ENCODE assay signal across 8 cellular contexts in genomic region chr2:197191948-197192338, GRCh38.
DNase-seq lines count a peak whose midpoint lies in the region; ATAC-seq and TF ChIP-seq lines count a peak whose summit lies in the region.

No MANE protein-coding gene starts in this region.

- H3K36me3 Mint-ChIP-seq in T-helper 1 cell treated with Interleukin-12 subunit alpha and Interleukin-12 subunit beta and Interleukin-4 antibody, amounts not matched to agents 30 μg/mL and 1 μg/mL, for 36 hours (ENCODE audit: low read depth), result peaks cover 20% of the 10 kb centered on the region
- peaks cover 12% of the 10 kb centered on the region for H3K36me3 Mint-ChIP-seq in stimulated activated effector memory CD8-positive, alpha-beta T cell treated with anti-CD3 and anti-CD28 coated beads, Interleukin-12 subunit alpha, Interleukin-12 subunit beta, amount 100 ng/mL, for 72 hours
- H3K36me3 Mint-ChIP-seq in MCF 10A (ENCODE audit: insufficient read depth, unreplicated experiment), result no peaks in the 10 kb centered on the region

- intact Hi-C loops in MCF 10A (cut with micrococcal nuclease), result loop anchor here (1.0 to 2.0 kb wide), 4 partner anchors 79 to 587 kb away; partner anchors contain the start of gene ANKRD44

- peak; percentile 44 for DNase-seq in activated CD8-positive, alpha-beta memory T cell treated with anti-CD3 and anti-CD28 coated beads, Interleukin-2, amount 50 U/mL, for 4 hours
- DNase-seq in activated CD8-positive, alpha-beta memory T cell treated with anti-CD3 and anti-CD28 coated beads for 24 hours, result no peak
- peak in 1 of 2 donors; percentile 72 for DNase-seq in stimulated activated effector memory CD8-positive, alpha-beta T cell treated with anti-CD3 and anti-CD28 coated beads, Interleukin-12 subunit alpha, Interleukin-12 subunit beta, amount 100 ng/mL, for 72 hours (ENCODE audit: low spot score in 2 of 2)
- DNase-seq in NCI-H345 treated with DMSO at 0.1 percent for 48 hours (lab: John Stamatoyannopoulos, UW; ENCODE audit: unreplicated experiment), result no peak
- DNase-seq in MCF 10A (ENCODE audit: unreplicated experiment), result no peak

- peaks cover 4% of the 10 kb centered on the region for H3K9me3 Mint-ChIP-seq in T-helper 1 cell treated with Interleukin-12 subunit alpha and Interleukin-12 subunit beta and Interleukin-4 antibody, amounts not matched to agents 30 μg/mL and 1 μg/mL, for 36 hours
- no peaks in the 10 kb centered on the region for H3K9me3 Mint-ChIP-seq in stimulated activated effector memory CD8-positive, alpha-beta T cell treated with anti-CD3 and anti-CD28 coated beads, Interleukin-12 subunit alpha, Interleukin-12 subunit beta, amount 100 ng/mL, for 72 hours
- no peaks in the 10 kb centered on the region for H3K9me3 Mint-ChIP-seq in MCF 10A (ENCODE audit: unreplicated experiment)

- peak overlapping the region; percentile 15 for H3K4me3 Mint-ChIP-seq in T-helper 1 cell treated with Interleukin-12 subunit alpha and Interleukin-12 subunit beta and Interleukin-4 antibody, amounts not matched to agents 30 μg/mL and 1 μg/mL, for 36 hours
- peak overlapping the region; percentile 39 for H3K4me3 Mint-ChIP-seq in stimulated activated effector memory CD8-positive, alpha-beta T cell treated with anti-CD3 and anti-CD28 coated beads, Interleukin-12 subunit alpha, Interleukin-12 subunit beta, amount 100 ng/mL, for 72 hours
- no peak overlapping the region for H3K4me3 Mint-ChIP-seq in MCF 10A (ENCODE audit: unreplicated experiment)

- POLR2A ChIA-PET in MCF 10A (lab: Yijun Ruan, JAX), result interaction anchor here (0.9 kb wide), 1 partner anchor 393 kb away, joined by 3 read pairs; the partner anchor contains the start of gene GTF3C3

- CTCF ChIA-PET in MCF 10A (lab: Yijun Ruan, JAX), result interaction anchor here (0.5 to 4.2 kb wide), 28 partner anchors 10 to 495 kb away, joined by 3 to 66 read pairs (median 4); partner anchors contain the start of gene ANKRD44

- H3K27me3 Mint-ChIP-seq in T-helper 1 cell treated with Interleukin-12 subunit alpha and Interleukin-12 subunit beta and Interleukin-4 antibody, amounts not matched to agents 30 μg/mL and 1 μg/mL, for 36 hours (ENCODE audit: low read depth), result no peaks in the 10 kb centered on the region
- no peaks in the 10 kb centered on the region for H3K27me3 Mint-ChIP-seq in MCF 10A (ENCODE audit: insufficient read depth, unreplicated experiment)

- H3K27ac Mint-ChIP-seq in T-helper 1 cell treated with Interleukin-12 subunit alpha and Interleukin-12 subunit beta and Interleukin-4 antibody, amounts not matched to agents 30 μg/mL and 1 μg/mL, for 36 hours, result peak overlapping the region; percentile 80
- H3K27ac Mint-ChIP-seq in stimulated activated effector memory CD8-positive, alpha-beta T cell treated with anti-CD3 and anti-CD28 coated beads, Interleukin-12 subunit alpha, Interleukin-12 subunit beta, amount 100 ng/mL, for 72 hours, result peak overlapping the region; percentile 66
- no peak overlapping the region for H3K27ac Mint-ChIP-seq in MCF 10A (ENCODE audit: low read depth, unreplicated experiment)

- BruUV-seq in MCF 10A (replicated peaks; lab: Mats Ljungman, UMichigan), result no TSS peak

- TF ChIP-seq CTCF in MCF 10A (IDR thresholded peaks at IDR 0.05; ENCODE audit: unreplicated experiment), result no peak

- ATAC-seq in HG02870 (IDR thresholded peaks at IDR 0.05; ENCODE audit: unreplicated experiment) (peak; percentile 45), GM21576 (IDR thresholded peaks at IDR 0.05; ENCODE audit: unreplicated experiment) (no peak)
- peak; percentile 89 for ATAC-seq in stimulated activated effector memory CD8-positive, alpha-beta T cell treated with anti-CD3 and anti-CD28 coated beads, Interleukin-12 subunit alpha, Interleukin-12 subunit beta, amount 100 ng/mL, for 72 hours

- H3K4me1 Mint-ChIP-seq in T-helper 1 cell treated with Interleukin-12 subunit alpha and Interleukin-12 subunit beta and Interleukin-4 antibody, amounts not matched to agents 30 μg/mL and 1 μg/mL, for 36 hours (ENCODE audit: low read depth), result peaks cover 67% of the 10 kb centered on the region
- peaks cover 65% of the 10 kb centered on the region for H3K4me1 Mint-ChIP-seq in stimulated activated effector memory CD8-positive, alpha-beta T cell treated with anti-CD3 and anti-CD28 coated beads, Interleukin-12 subunit alpha, Interleukin-12 subunit beta, amount 100 ng/mL, for 72 hours
- H3K4me1 Mint-ChIP-seq in MCF 10A (ENCODE audit: insufficient read depth, unreplicated experiment), result peaks cover 6% of the 10 kb centered on the region
